Comparison of ENCODE assay signal across 1 cellular context in the genomic region with DNA sequence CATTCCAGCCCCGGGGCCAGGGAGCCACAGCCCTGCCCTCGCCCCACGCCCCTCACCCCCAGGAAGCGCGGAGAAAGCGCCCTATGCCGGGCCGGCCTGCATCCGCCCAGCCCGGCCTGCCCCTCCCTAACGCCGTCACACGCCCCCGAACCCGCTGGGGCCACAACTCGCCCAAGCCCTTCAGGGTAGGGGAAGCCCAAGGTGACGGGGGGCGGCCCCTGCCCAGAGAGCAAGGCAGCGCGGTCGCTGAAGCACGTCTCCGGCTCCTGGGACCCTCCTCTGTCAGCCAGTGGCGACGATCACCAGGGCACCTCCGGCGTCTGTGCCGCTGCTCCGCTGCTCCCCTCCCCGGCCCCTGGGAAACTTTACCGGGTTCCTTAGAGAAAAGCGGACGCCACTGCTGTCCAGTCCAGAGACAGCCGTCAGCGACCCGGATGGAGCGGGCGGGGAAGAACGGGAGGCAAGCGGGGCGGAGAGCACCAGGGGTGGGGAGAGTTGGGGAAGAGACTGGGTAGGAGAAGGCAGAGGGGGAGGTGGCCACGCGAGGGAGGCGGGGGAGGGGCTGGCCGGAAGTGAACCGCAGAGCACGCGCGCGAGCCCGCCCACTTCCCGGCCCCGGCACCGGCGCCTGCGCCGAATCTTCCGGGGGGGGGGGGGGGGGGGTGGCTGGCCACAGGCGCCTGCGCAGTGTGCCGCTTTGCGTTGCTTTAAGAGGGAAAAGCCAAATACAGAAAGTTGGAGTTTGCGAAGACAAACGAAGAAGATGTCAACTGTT.
TF ChIP-seq lines count a peak whose summit lies in the region.

HERC4 (minus strand) TSS at position 509 of the 775 bp plus-strand sequence. CDS start 2,175 bp downstream, outside the sequence.

TF ChIP-seq in K562, 482 proteins besides CTCF, POLR2A, EP300 and RAD21 (continued from another document and continues in another):
- TF ChIP-seq ZBTB11 (CRISPR knock-in tag; IDR thresholded peaks at IDR 0.05) (peak in 2 of 3 experiments; percentile 50 to 86; a peak in 3 of 6 replicates), HNRNPH1 (optimal IDR thresholded peaks at IDR 0.05; ENCODE audit: low read depth, low read length) (no peak), ZZZ3 (IDR thresholded peaks at IDR 0.05) (no peak), TEAD1 (CRISPR knock-in tag; IDR thresholded peaks at IDR 0.05) (no peak), HMG20A (CRISPR knock-in tag; conservative IDR thresholded peaks at IDR 0.05) (no peak), ZNF551 (CRISPR knock-in tag; IDR thresholded peaks at IDR 0.05) (no peak), RBM17 (IDR thresholded peaks at IDR 0.05; ENCODE audit: borderline replicate concordance, low read depth, low read length) (no peak), MTA3 (IDR thresholded peaks at IDR 0.05; ENCODE audit: borderline replicate concordance) (peak; percentile 81; the same call in 1 of the 2 replicates), ZNF133 (CRISPR knock-in tag; IDR thresholded peaks at IDR 0.05) (no peak), HNRNPL (IDR thresholded peaks at IDR 0.05; ENCODE audit: low read depth, low read length) (peak; percentile 60; the same call in 1 of the 2 replicates), ARHGAP35 (IDR thresholded peaks at IDR 0.05; ENCODE audit: partially characterized antibody) (no peak), ZBTB8A (IDR thresholded peaks at IDR 0.05; ENCODE audit: partially characterized antibody) (no peak), PRPF4 (IDR thresholded peaks at IDR 0.05; ENCODE audit: insufficient read depth, low read depth, low read length, poor library complexity, severe bottlenecking) (no peak), FOXK1 (CRISPR knock-in tag; IDR thresholded peaks at IDR 0.05; ENCODE audit: borderline replicate concordance) (peak; percentile 79; the same call in 1 of the 2 replicates), HNRNPLL (IDR thresholded peaks at IDR 0.05; ENCODE audit: low read depth, low read length, poor library complexity, severe bottlenecking) (peak; percentile 49), TBL1XR1 (IDR thresholded peaks at IDR 0.05; ENCODE audit: low read length in 2 of 2) (no peak), TFAM (CRISPR knock-in tag; conservative IDR thresholded peaks at IDR 0.05) (no peak), ZFP1 (CRISPR knock-in tag; IDR thresholded peaks at IDR 0.05) (no peak), GATAD2B (IDR thresholded peaks at IDR 0.05; ENCODE audit: borderline replicate concordance) (no peak), PTRF (tag; IDR thresholded peaks at IDR 0.05) (no peak), MEF2A (IDR thresholded peaks at IDR 0.05; ENCODE audit: control insufficient read depth, low read depth, low read length) (no peak), PTTG1 (tag; IDR thresholded peaks at IDR 0.05; ENCODE audit: low read depth) (no peak), ZNF224 (CRISPR knock-in tag; IDR thresholded peaks at IDR 0.05) (no peak), CHD4 (IDR thresholded peaks at IDR 0.05; ENCODE audit: insufficient read depth, insufficient replicate concordance, low read depth, low read length, poor library complexity, severe bottlenecking) (no peak), ZNF436 (CRISPR knock-in tag; IDR thresholded peaks at IDR 0.05) (no peak), CEBPZ (IDR thresholded peaks at IDR 0.05; ENCODE audit: borderline replicate concordance, low read depth, low read length) (no peak), ZBTB43 (CRISPR knock-in tag; IDR thresholded peaks at IDR 0.05) (peak; percentile 59; the same call in 1 of the 2 replicates), MTF1 (CRISPR knock-in tag; IDR thresholded peaks at IDR 0.05; ENCODE audit: borderline replicate concordance) (no peak), TEAD4 (IDR thresholded peaks at IDR 0.05; ENCODE audit: low read length) (no peak), TEAD4 (CRISPR knock-in tag; IDR thresholded peaks at IDR 0.05; ENCODE audit: borderline replicate concordance) (no peak), ZNF174 (CRISPR knock-in tag; IDR thresholded peaks at IDR 0.05) (no peak), SPI1 (IDR thresholded peaks at IDR 0.05; ENCODE audit: borderline replicate concordance, low read depth, low read length) (no peak)
- TF ChIP-seq, protein P1, sequence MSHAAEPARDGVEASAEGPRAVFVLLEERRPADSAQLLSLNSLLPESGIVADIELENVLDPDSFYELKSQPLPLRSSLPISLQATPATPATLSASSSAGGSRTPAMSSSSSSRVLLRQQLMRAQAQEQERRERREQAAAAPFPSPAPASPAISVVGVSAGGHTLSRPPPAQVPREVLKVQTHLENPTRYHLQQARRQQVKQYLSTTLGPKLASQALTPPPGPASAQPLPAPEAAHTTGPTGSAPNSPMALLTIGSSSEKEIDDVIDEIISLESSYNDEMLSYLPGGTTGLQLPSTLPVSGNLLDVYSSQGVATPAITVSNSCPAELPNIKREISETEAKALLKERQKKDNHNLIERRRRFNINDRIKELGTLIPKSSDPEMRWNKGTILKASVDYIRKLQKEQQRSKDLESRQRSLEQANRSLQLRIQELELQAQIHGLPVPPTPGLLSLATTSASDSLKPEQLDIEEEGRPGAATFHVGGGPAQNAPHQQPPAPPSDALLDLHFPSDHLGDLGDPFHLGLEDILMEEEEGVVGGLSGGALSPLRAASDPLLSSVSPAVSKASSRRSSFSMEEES (CRISPR knock-in tag; IDR thresholded peaks at IDR 0.05) = no peak
- TF ChIP-seq, protein P2, sequence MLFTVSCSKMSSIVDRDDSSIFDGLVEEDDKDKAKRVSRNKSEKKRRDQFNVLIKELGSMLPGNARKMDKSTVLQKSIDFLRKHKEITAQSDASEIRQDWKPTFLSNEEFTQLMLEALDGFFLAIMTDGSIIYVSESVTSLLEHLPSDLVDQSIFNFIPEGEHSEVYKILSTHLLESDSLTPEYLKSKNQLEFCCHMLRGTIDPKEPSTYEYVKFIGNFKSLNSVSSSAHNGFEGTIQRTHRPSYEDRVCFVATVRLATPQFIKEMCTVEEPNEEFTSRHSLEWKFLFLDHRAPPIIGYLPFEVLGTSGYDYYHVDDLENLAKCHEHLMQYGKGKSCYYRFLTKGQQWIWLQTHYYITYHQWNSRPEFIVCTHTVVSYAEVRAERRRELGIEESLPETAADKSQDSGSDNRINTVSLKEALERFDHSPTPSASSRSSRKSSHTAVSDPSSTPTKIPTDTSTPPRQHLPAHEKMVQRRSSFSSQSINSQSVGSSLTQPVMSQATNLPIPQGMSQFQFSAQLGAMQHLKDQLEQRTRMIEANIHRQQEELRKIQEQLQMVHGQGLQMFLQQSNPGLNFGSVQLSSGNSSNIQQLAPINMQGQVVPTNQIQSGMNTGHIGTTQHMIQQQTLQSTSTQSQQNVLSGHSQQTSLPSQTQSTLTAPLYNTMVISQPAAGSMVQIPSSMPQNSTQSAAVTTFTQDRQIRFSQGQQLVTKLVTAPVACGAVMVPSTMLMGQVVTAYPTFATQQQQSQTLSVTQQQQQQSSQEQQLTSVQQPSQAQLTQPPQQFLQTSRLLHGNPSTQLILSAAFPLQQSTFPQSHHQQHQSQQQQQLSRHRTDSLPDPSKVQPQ (CRISPR knock-in tag; IDR thresholded peaks at IDR 0.05; ENCODE audit: borderline replicate concordance) = no peak
- TF ChIP-seq, protein P3, sequence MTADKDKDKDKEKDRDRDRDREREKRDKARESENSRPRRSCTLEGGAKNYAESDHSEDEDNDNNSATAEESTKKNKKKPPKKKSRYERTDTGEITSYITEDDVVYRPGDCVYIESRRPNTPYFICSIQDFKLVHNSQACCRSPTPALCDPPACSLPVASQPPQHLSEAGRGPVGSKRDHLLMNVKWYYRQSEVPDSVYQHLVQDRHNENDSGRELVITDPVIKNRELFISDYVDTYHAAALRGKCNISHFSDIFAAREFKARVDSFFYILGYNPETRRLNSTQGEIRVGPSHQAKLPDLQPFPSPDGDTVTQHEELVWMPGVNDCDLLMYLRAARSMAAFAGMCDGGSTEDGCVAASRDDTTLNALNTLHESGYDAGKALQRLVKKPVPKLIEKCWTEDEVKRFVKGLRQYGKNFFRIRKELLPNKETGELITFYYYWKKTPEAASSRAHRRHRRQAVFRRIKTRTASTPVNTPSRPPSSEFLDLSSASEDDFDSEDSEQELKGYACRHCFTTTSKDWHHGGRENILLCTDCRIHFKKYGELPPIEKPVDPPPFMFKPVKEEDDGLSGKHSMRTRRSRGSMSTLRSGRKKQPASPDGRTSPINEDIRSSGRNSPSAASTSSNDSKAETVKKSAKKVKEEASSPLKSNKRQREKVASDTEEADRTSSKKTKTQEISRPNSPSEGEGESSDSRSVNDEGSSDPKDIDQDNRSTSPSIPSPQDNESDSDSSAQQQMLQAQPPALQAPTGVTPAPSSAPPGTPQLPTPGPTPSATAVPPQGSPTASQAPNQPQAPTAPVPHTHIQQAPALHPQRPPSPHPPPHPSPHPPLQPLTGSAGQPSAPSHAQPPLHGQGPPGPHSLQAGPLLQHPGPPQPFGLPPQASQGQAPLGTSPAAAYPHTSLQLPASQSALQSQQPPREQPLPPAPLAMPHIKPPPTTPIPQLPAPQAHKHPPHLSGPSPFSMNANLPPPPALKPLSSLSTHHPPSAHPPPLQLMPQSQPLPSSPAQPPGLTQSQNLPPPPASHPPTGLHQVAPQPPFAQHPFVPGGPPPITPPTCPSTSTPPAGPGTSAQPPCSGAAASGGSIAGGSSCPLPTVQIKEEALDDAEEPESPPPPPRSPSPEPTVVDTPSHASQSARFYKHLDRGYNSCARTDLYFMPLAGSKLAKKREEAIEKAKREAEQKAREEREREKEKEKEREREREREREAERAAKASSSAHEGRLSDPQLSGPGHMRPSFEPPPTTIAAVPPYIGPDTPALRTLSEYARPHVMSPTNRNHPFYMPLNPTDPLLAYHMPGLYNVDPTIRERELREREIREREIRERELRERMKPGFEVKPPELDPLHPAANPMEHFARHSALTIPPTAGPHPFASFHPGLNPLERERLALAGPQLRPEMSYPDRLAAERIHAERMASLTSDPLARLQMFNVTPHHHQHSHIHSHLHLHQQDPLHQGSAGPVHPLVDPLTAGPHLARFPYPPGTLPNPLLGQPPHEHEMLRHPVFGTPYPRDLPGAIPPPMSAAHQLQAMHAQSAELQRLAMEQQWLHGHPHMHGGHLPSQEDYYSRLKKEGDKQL (CRISPR knock-in tag; IDR thresholded peaks at IDR 0.05; ENCODE audit: borderline replicate concordance) = no peak
- TF ChIP-seq, protein P4, sequence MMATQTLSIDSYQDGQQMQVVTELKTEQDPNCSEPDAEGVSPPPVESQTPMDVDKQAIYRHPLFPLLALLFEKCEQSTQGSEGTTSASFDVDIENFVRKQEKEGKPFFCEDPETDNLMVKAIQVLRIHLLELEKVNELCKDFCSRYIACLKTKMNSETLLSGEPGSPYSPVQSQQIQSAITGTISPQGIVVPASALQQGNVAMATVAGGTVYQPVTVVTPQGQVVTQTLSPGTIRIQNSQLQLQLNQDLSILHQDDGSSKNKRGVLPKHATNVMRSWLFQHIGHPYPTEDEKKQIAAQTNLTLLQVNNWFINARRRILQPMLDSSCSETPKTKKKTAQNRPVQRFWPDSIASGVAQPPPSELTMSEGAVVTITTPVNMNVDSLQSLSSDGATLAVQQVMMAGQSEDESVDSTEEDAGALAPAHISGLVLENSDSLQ (IDR thresholded peaks at IDR 0.05) = peak; percentile 63; the same call in 1 of the 2 replicates
